In the genomic region with DNA sequence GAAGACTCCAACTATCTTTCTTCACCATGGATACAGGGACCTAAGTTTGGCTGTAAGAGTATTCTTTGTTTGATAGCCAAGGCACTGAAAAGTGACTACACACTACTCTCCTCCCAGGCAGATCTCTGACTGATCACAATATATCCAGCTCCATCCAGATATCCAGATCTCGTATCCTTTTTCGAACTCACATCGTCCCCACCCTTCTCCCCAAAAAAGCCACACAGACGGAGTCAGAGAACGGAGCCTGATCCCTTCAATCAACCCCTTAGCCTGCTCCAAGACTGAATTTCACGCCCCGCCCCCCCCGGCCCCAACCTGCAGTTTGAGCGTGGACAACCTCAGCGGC, we compare ENCODE assay signal across 8 cellular contexts. TPM values are rescaled to one million over a fixed set of nuclear protein-coding genes. Genes with fewer than 3 reads are reported as not detected.
DNase-seq lines count a peak whose midpoint lies in the region; ATAC-seq and TF ChIP-seq lines count a peak whose summit lies in the region.

No MANE protein-coding gene starts in this region.

- H3K27me3 ChIP-seq in hepatocyte: no peaks in the 10 kb centered on the region

- no peaks in the 10 kb centered on the region for H3K9me2 ChIP-seq in hepatocyte (replicated peaks; ENCODE audit: insufficient read depth)

- H3K36me3 Mint-ChIP-seq in activated CD4-positive, alpha-beta T cell treated with anti-CD3 and anti-CD28 coated beads, Interleukin-2, amount 10 ng/mL, durations not matched to agents 7 days and 5 days (ENCODE audit: low read depth): peaks cover 11% of the 10 kb centered on the region
- H3K36me3 Mint-ChIP-seq in activated B cell treated with CpG ODN at 0.5 μM for 24 hours (ENCODE audit: low read depth): peaks cover 22% of the 10 kb centered on the region

- peaks cover 7% of the 10 kb centered on the region for H3K9me3 Mint-ChIP-seq in activated CD4-positive, alpha-beta T cell treated with anti-CD3 and anti-CD28 coated beads, Interleukin-2, amount 10 ng/mL, durations not matched to agents 7 days and 5 days
- peaks cover 7% of the 10 kb centered on the region for H3K9me3 Mint-ChIP-seq in activated B cell treated with CpG ODN at 0.5 μM for 24 hours

- peak overlapping the region; percentile 68 for H3K4me3 ChIP-seq in hepatocyte
- H3K4me3 ChIP-seq in skin epidermis: peak overlapping the region; percentile 59 to 94 (median 71)

- ATAC-seq in activated B cell treated with CpG ODN at 0.5 μM for 24 hours (ENCODE audit: low read depth) (no peak), GM18867 (IDR thresholded peaks at IDR 0.05; ENCODE audit: unreplicated experiment) (no peak)

- H3K4me1 ChIP-seq in hepatocyte (ENCODE audit: insufficient read depth): peaks cover 9% of the 10 kb centered on the region

- peaks cover 47% of the 10 kb centered on the region for H3K79me2 ChIP-seq in hepatocyte

- TF ChIP-seq CTCF in activated B cell treated with CpG ODN at 0.5 μM for 24 hours (IDR thresholded peaks at IDR 0.05) (no peak), hepatocyte (IDR thresholded peaks at IDR 0.05; ENCODE audit: poor library complexity) (no peak)

- peak overlapping the region; percentile 72 for H3K27ac ChIP-seq in hepatocyte
- peak overlapping the region in 20 of 21 experiments; percentile 2 to 85 (median 68) for H3K27ac ChIP-seq in skin epidermis

- H3K27me3 Mint-ChIP-seq in activated CD4-positive, alpha-beta T cell treated with anti-CD3 and anti-CD28 coated beads, Interleukin-2, amount 10 ng/mL, durations not matched to agents 7 days and 5 days: no peaks in the 10 kb centered on the region
- H3K27me3 Mint-ChIP-seq in activated B cell treated with CpG ODN at 0.5 μM for 24 hours: no peaks in the 10 kb centered on the region

- no peaks in the 10 kb centered on the region for H3K36me3 ChIP-seq in hepatocyte (replicated peaks; ENCODE audit: insufficient read depth, low read depth)

- intact Hi-C loops in activated B cell treated with CpG ODN at 0.5 μM for 24 hours (cut with micrococcal nuclease): loop anchor here (1.0 to 5.0 kb wide), 4 partner anchors 38 to 272 kb away; a partner anchor contains a TSS

- POLR2A ChIA-PET in activated CD4-positive, alpha-beta T cell treated with anti-CD3 and anti-CD28 coated beads, Interleukin-2, amount 10 ng/mL, durations not matched to agents 7 days and 5 days (lab: Charles Lee): no interaction called here
- POLR2A ChIA-PET in activated B cell treated with CpG ODN at 0.5 μM for 24 hours (lab: Charles Lee): interaction anchor here (2.1 kb wide), 1 partner anchor 124 kb away, joined by 32 read pairs; a partner anchor contains a TSS

- peak overlapping the region; percentile 89 for H3K4me2 ChIP-seq in hepatocyte

- CTCF ChIA-PET in activated CD4-positive, alpha-beta T cell treated with anti-CD3 and anti-CD28 coated beads, Interleukin-2, amount 10 ng/mL, durations not matched to agents 7 days and 5 days (lab: Charles Lee): interaction anchor here (0.6 kb wide), 1 partner anchor 367 kb away, joined by 3 read pairs; no protein-coding TSS in a partner anchor
- CTCF ChIA-PET in activated B cell treated with CpG ODN at 0.5 μM for 24 hours (lab: Charles Lee): interaction anchor here (1.5 kb wide), 1 partner anchor 71 kb away, joined by 3 read pairs; no protein-coding TSS in a partner anchor

- no peak for DNase-seq in activated CD4-positive, alpha-beta T cell treated with anti-CD3 and anti-CD28 coated beads, Interleukin-2, amount 10 ng/mL, durations not matched to agents 7 days and 5 days
- DNase-seq in activated CD4-positive, alpha-beta T cell treated with anti-CD3 and anti-CD28 coated beads for 48 hours: no peak
- no peak for DNase-seq in activated B cell treated with CpG ODN at 0.5 μM for 24 hours
- DNase-seq in hepatocyte (ENCODE audit: low spot score): no peak
- no peak for DNase-seq in stimulated activated CD4-positive, alpha-beta T cell treated with anti-CD3 and anti-CD28 coated beads, Interleukin-4, amount 100 ng/mL, for 4 hours
- no peak for DNase-seq in GM19240 (ENCODE audit: insufficient read length, low spot score)

- WGBS in hepatocyte (ENCODE audit: low lambda C conversion rate, missing lambda C conversion rate): 2% methylated on average over 10 of the region's 10 CpGs

- H4K20me1 ChIP-seq in hepatocyte (ENCODE audit: insufficient read depth, poor library complexity, severe bottlenecking): no peaks in the 10 kb centered on the region

- no peaks in the 10 kb centered on the region for H3K9me3 ChIP-seq in hepatocyte (ENCODE audit: low read depth)

- H2AFZ ChIP-seq in hepatocyte: peak overlapping the region; percentile 85

- H3K27ac Mint-ChIP-seq in activated CD4-positive, alpha-beta T cell treated with anti-CD3 and anti-CD28 coated beads, Interleukin-2, amount 10 ng/mL, durations not matched to agents 7 days and 5 days: peak overlapping the region; percentile 91
- peak overlapping the region; percentile 79 for H3K27ac Mint-ChIP-seq in activated B cell treated with CpG ODN at 0.5 μM for 24 hours

- H3K4me1 Mint-ChIP-seq in activated CD4-positive, alpha-beta T cell treated with anti-CD3 and anti-CD28 coated beads, Interleukin-2, amount 10 ng/mL, durations not matched to agents 7 days and 5 days: peaks cover 25% of the 10 kb centered on the region
- H3K4me1 Mint-ChIP-seq in activated B cell treated with CpG ODN at 0.5 μM for 24 hours: peaks cover 22% of the 10 kb centered on the region

- peak overlapping the region; percentile 82 for H3K4me3 Mint-ChIP-seq in activated CD4-positive, alpha-beta T cell treated with anti-CD3 and anti-CD28 coated beads, Interleukin-2, amount 10 ng/mL, durations not matched to agents 7 days and 5 days
- H3K4me3 Mint-ChIP-seq in activated B cell treated with CpG ODN at 0.5 μM for 24 hours: peak overlapping the region; percentile 93

RNA-seq across cellular contexts. Expression of a gene that starts 0.5 kb away (rescaled TPM):
- 10 to 100 TPM; 10.5 to 10.7 TPM for total RNA-seq in activated CD4-positive, alpha-beta T cell treated with anti-CD3 and anti-CD28 coated beads, Interleukin-2, amount 10 ng/mL, durations not matched to agents 7 days and 5 days
- total RNA-seq in activated B cell treated with CpG ODN at 0.5 μM for 24 hours (20.4 and 21.5 TPM in 2 replicates), hepatocyte (16.1 and 19.4 TPM in 2 replicates)
- polyA plus RNA-seq in hepatocyte: 7.0 and 7.8 TPM in 2 replicates

RNA-seq across cellular contexts. Expression of a gene that starts 0.6 kb away (rescaled TPM):
- 1 to 10 TPM; 1.7 to 2.8 TPM for total RNA-seq in activated CD4-positive, alpha-beta T cell treated with anti-CD3 and anti-CD28 coated beads, Interleukin-2, amount 10 ng/mL, durations not matched to agents 7 days and 5 days
- total RNA-seq in activated B cell treated with CpG ODN at 0.5 μM for 24 hours (4.1 and 4.8 TPM in 2 replicates), hepatocyte (19.3 and 24.6 TPM in 2 replicates)
- 20.3 and 26.4 TPM in 2 replicates for polyA plus RNA-seq in hepatocyte

RNA-seq across cellular contexts. Expression of a gene that starts 14.5 kb away (rescaled TPM):
- total RNA-seq in activated CD4-positive, alpha-beta T cell treated with anti-CD3 and anti-CD28 coated beads, Interleukin-2, amount 10 ng/mL, durations not matched to agents 7 days and 5 days: not detected
- total RNA-seq in activated B cell treated with CpG ODN at 0.5 μM for 24 hours (0.27 and 0.69 TPM in 2 replicates), hepatocyte (0.12 and 0.27 TPM in 2 replicates)
- 0.31 and 0.62 TPM in 2 replicates for polyA plus RNA-seq in hepatocyte
